11 cellular contexts compared by ENCODE assay signal in the genomic region with DNA sequence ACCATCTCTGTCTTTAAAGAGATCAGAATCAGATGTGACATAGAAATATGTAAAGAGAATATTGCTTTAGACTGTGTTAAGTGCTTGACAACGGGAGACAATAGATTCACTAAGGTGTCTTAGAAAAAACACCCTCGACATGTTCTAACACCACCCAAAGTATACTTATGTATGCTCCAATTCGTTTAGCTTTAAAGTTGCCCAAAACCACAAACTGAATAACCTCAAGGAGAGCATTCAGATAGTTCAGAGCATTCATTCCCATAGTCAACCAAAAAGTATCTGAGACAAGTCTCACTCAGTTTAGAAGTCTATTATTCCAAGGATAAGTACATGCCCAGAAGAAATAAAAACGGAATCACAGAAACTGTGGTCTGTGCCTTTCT.
DNase-seq lines count a peak whose midpoint lies in the region; ATAC-seq, FAIRE-seq and TF ChIP-seq lines count a peak whose summit lies in the region.
"Had no signal": no experiment of that assay in that cellular context is flagged by ENCODE, and none has a peak within 500 bp of the region (broad histone marks: within the 10 kb centered on the region; RNA-seq: fewer than 3 reads in every experiment).

No MANE protein-coding gene starts in this region.

- H3K9me3 Mint-ChIP-seq in H9 = peaks cover 3 to 5% of the 10 kb centered on the region in 2 experiments; a peak in 3 of 5 replicates
- H3K9me3 Mint-ChIP-seq: activated T-helper 1 cell treated with anti-CD3 and anti-CD28 coated beads, Interleukin-12 subunit alpha, Interleukin-12 subunit beta, Interleukin-2, Interleukin-4 antibody, amounts not matched to agents 30 ng/mL and 10 ng/mL and 1 ng/mL, durations not matched to agents 14 hours and 24 hours and 36 hours had no signal

- H2AFZ ChIP-seq in H9 (ENCODE audit: low read length) (no peak overlapping the region), PC-3 (ENCODE audit: low read length) (peak overlapping the region; percentile 44)

- POLR2A ChIA-PET in PC-3 (lab: Charles Lee; ENCODE audit: unreplicated experiment) = interaction anchor here (0.5 kb wide), 1 partner anchor 33 kb away, joined by 3 read pairs; no protein-coding TSS in a partner anchor

- no peak overlapping the region for H3T11ph ChIP-seq in H9 (ENCODE audit: low read length)

- H3K9me3 ChIP-seq in H9 (ENCODE audit: control insufficient read depth, low read depth, low read length) = no peaks in the 10 kb centered on the region
- no peaks in the 10 kb centered on the region for H3K9me3 ChIP-seq in PC-3 (ENCODE audit: low read length)
- H3K9me3 ChIP-seq in sigmoid colon = no peaks in the 10 kb centered on the region
- H3K9me3 ChIP-seq: SJCRH30, testis had no signal

- H3K27me3 ChIP-seq in H9 (ENCODE audit: insufficient read depth, low read length) = no peaks in the 10 kb centered on the region
- H3K27me3 ChIP-seq in PC-3 (ENCODE audit: low read length) = no peaks in the 10 kb centered on the region
- H3K27me3 ChIP-seq in sigmoid colon = no peaks in the 10 kb centered on the region
- H3K27me3 ChIP-seq: cardiac muscle cell, SJCRH30, testis had no signal

- H3K4me1 ChIP-seq in H9 (ENCODE audit: insufficient read depth, low read length) (peaks cover 15% of the 10 kb centered on the region), PC-3 (ENCODE audit: insufficient read depth, low read length) (peaks cover 28% of the 10 kb centered on the region), sigmoid colon (no peaks in the 10 kb centered on the region)
- H3K4me1 ChIP-seq: SJCRH30, testis had no signal

- peak; percentile 18; the same call in 1 of the 2 replicates for ATAC-seq in PC-3

- no peak overlapping the region for H4K91ac ChIP-seq in H9 (ENCODE audit: insufficient read length, low read depth, low read length)

- no peak overlapping the region for H2BK15ac ChIP-seq in H9 (ENCODE audit: low read depth, low read length)

- no peak overlapping the region for H3K4ac ChIP-seq in H9 (ENCODE audit: low read depth, low read length)

- peak overlapping the region; percentile 75 for H2BK5ac ChIP-seq in H9 (ENCODE audit: insufficient read length, low read length)

- no peak for TF ChIP-seq CTCF in H9 (conservative IDR thresholded peaks at IDR 0.05)
- no peak for TF ChIP-seq CTCF in PC-3 (conservative IDR thresholded peaks at IDR 0.05; ENCODE audit: low read depth, low read length)
- TF ChIP-seq CTCF in fibroblast of pulmonary artery (IDR thresholded peaks at IDR 0.05; ENCODE audit: low read length, missing control alignments) = no peak
- TF ChIP-seq CTCF in sigmoid colon (IDR thresholded peaks at IDR 0.05) = no peak

- no peak overlapping the region for H4K8ac ChIP-seq in H9 (replicated peaks; ENCODE audit: insufficient read length, low read depth, low read length)

- no peak for TF ChIP-seq POLR2A in sigmoid colon (IDR thresholded peaks at IDR 0.05)

- no peak for DNase-seq in H9
- DNase-seq in PC-3 = no peak
- peak; percentile 8 for DNase-seq in fibroblast of pulmonary artery (ENCODE audit: low read depth)
- no peak for DNase-seq in urothelium cell line (ENCODE audit: low spot score)
- DNase-seq in sigmoid colon = no peak
- no peak for DNase-seq in NCI-H1436 (lab: John Stamatoyannopoulos, UW)
- DNase-seq in NCI-H1417 treated with DMSO at 0.1 percent for 48 hours (lab: John Stamatoyannopoulos, UW) = no peak
- DNase-seq: SJCRH30, testis had no signal

- H3F3A ChIP-seq in PC-3 (ENCODE audit: low read length, unreplicated experiment) = no peaks in the 10 kb centered on the region

- no peak overlapping the region for H3K4me2 ChIP-seq in H9 (ENCODE audit: insufficient read depth, insufficient read length, low read length)
- peak overlapping the region; percentile 75 for H3K4me2 ChIP-seq in PC-3 (ENCODE audit: low read length)

- no peak for TF ChIP-seq EP300 in sigmoid colon (IDR thresholded peaks at IDR 0.05)

- no peak overlapping the region for H2BK12ac ChIP-seq in H9 (ENCODE audit: insufficient read length, low read depth, low read length)

- no peak overlapping the region for H2AK5ac ChIP-seq in H9 (ENCODE audit: insufficient read length, low read length)

- BruUV-seq in PC-3 (replicated peaks; lab: Mats Ljungman, UMichigan) = no TSS peak

- H3K4me3 ChIP-seq in PC-3 (ENCODE audit: low read length) (peak overlapping the region; percentile 30; the same call in 1 of the 2 replicates), fibroblast of pulmonary artery (replicated peaks; ENCODE audit: low read depth, low read length) (no peak overlapping the region), sigmoid colon (no peak overlapping the region)
- H3K4me3 ChIP-seq: cardiac muscle cell, SJCRH30, testis had no signal

- H3K27me3 Mint-ChIP-seq in H9 (ENCODE audit: low read depth) = no peaks in the 10 kb centered on the region

- peak; percentile 13 for FAIRE-seq in urothelium cell line (lab: Jason Lieb, UNC)

- no peak overlapping the region for H4K5ac ChIP-seq in H9 (ENCODE audit: insufficient read length, low read depth, low read length)

- H3K9me2 ChIP-seq in PC-3 (replicated peaks; ENCODE audit: low read length) = no peaks in the 10 kb centered on the region

- WGBS in H9 (ENCODE audit: extremely low coverage, insufficient read length, low lambda C conversion rate) = no CpG with 5 or more reads among the region's 4 CpGs
- WGBS in sigmoid colon, 2 donors = 41 to 43% methylated on average over 4 of the region's 4 CpGs

- intact Hi-C loops in PC-3 (cut with micrococcal nuclease) = loop anchor here (2.0 kb wide), 1 partner anchor 29 kb away; no protein-coding TSS in a partner anchor
- intact Hi-C loops in sigmoid colon (cut with DNase I) = no loop called here

- H3K9ac ChIP-seq in H9 (ENCODE audit: extremely low read depth, insufficient read length, low read length) = no peak overlapping the region
- peak overlapping the region; percentile 44 for H3K9ac ChIP-seq in PC-3 (ENCODE audit: low read length)

- H3K36me3 ChIP-seq in PC-3 (ENCODE audit: low read depth, low read length) = no peaks in the 10 kb centered on the region
- H3K36me3 ChIP-seq in sigmoid colon = no peaks in the 10 kb centered on the region
- H3K36me3 ChIP-seq: cardiac muscle cell, SJCRH30 had no signal

- H2BK20ac ChIP-seq in H9 (ENCODE audit: low read depth, low read length, poor library complexity, severe bottlenecking) = no peak overlapping the region

- no peak overlapping the region for H3K23ac ChIP-seq in H9 (ENCODE audit: insufficient read length, low read depth, low read length)

- H3K79me2 ChIP-seq in H9 (ENCODE audit: insufficient read depth, low read length) (no peaks in the 10 kb centered on the region), PC-3 (ENCODE audit: low read length) (no peaks in the 10 kb centered on the region)

- H3K27ac Mint-ChIP-seq in H9 = peak overlapping the region; percentile 93 to 98 (median 93); a peak in 6 of 7 replicates
- H3K27ac Mint-ChIP-seq: activated T-helper 1 cell treated with anti-CD3 and anti-CD28 coated beads, Interleukin-12 subunit alpha, Interleukin-12 subunit beta, Interleukin-2, Interleukin-4 antibody, amounts not matched to agents 30 ng/mL and 10 ng/mL and 1 ng/mL, durations not matched to agents 14 hours and 24 hours and 36 hours had no signal

- H3K79me1 ChIP-seq in H9 (ENCODE audit: insufficient read depth, low read depth, low read length, poor library complexity, severe bottlenecking) = no peaks in the 10 kb centered on the region

- peaks cover 35 to 39% of the 10 kb centered on the region in 2 experiments for H3K4me1 Mint-ChIP-seq in H9

- no peak overlapping the region for H2BK120ac ChIP-seq in H9 (ENCODE audit: low read depth, low read length, poor library complexity, severe bottlenecking)

- H3K4me3 Mint-ChIP-seq in H9 = no peak overlapping the region
- H3K4me3 Mint-ChIP-seq: activated T-helper 1 cell treated with anti-CD3 and anti-CD28 coated beads, Interleukin-12 subunit alpha, Interleukin-12 subunit beta, Interleukin-2, Interleukin-4 antibody, amounts not matched to agents 30 ng/mL and 10 ng/mL and 1 ng/mL, durations not matched to agents 14 hours and 24 hours and 36 hours had no signal

- H3K27ac ChIP-seq in H9 (ENCODE audit: insufficient read length, low read depth, low read length) (peak overlapping the region; percentile 97), PC-3 (ENCODE audit: low read length) (peak overlapping the region; percentile 77), sigmoid colon (no peak overlapping the region)
- H3K27ac ChIP-seq: cardiac muscle cell, SJCRH30, testis had no signal

- H3K14ac ChIP-seq in H9 (ENCODE audit: insufficient read depth, low read length) = no peak overlapping the region

- H4K20me1 ChIP-seq in H9 (ENCODE audit: control insufficient read depth, insufficient read depth, insufficient read length) (no peaks in the 10 kb centered on the region), PC-3 (ENCODE audit: low read length) (no peaks in the 10 kb centered on the region)

- H3K56ac ChIP-seq in H9 (ENCODE audit: insufficient read length, low read depth, low read length) = no peak overlapping the region

- no peak overlapping the region for H3K18ac ChIP-seq in H9 (ENCODE audit: insufficient read length, low read depth, low read length)

- CTCF ChIA-PET in PC-3 (lab: Charles Lee) = interaction anchor here (1.1 to 1.2 kb wide), 2 partner anchors 13 to 96 kb away, joined by 4 to 10 read pairs; a partner anchor contains a TSS

- no peaks in the 10 kb centered on the region for H3K23me2 ChIP-seq in H9 (ENCODE audit: insufficient read length, low read depth, low read length, poor library complexity, severe bottlenecking)

- peaks cover 13 to 17% (median 13%) of the 10 kb centered on the region in 3 experiments; a peak in 6 of 7 replicates for H3K36me3 Mint-ChIP-seq in H9 (ENCODE audit: insufficient read depth in 1 of 3, low read depth in 3 of 3)

Comparison
In these comparisons a context has a peak if more than half of its experiments do, and no peak if none do; other contexts are left out.
1. H3K27ac ChIP-seq: peak in H9 (single experiment) and PC-3 (single experiment); none in sigmoid colon (0 of 4).